Comparison of ENCODE assay signal across 25 cellular contexts in the genomic region with DNA sequence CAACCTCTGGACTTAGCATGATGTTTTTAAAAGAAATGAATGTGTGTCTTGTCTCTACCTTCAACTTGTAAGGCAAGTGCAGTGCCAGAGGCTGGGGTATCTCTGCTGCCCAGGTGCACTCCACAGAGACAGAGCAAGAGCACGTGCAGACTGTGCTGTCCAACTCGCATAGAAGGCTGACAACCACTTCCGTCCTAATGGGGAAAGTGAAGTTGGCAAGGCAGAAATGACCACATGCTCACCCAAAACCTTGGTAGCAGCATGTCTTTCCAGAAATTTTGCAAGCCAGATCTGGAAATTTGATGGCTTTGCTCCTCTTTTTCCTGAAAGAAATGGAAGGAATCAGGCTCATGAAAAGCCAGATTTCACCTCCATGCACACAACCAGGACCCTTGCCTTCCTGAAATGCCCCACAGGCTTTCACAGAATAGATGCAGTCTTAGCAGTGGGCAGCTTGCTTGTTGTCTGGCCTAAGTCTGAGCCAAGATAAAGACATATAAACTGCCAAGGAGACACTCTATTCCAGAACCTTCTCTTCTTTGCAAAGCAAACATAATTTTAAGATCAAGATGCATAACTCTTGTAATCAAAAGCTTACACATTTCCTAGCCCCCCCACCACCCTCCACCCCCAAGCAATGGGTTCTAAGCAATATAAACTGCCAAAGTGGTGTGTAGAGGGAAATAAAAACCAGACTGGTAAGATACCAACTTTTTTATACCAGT. TPM values are rescaled to one million over a fixed set of nuclear protein-coding genes. Genes with fewer than 3 reads are reported as not detected.
"Had no signal": no experiment of that assay in that cellular context is flagged by ENCODE, and none has a peak within 500 bp of the region (broad histone marks: within the 10 kb centered on the region; RNA-seq: fewer than 3 reads in every experiment).

No MANE protein-coding gene starts in this region.

- H3K4me3 ChIP-seq: neural progenitor cell, spleen, testis had no signal

- H3K4me1 ChIP-seq: neural progenitor cell, parathyroid adenoma, spleen, testis had no signal

- FAIRE-seq: astrocyte, endothelial cell of umbilical vein, keratinocyte had no signal

- ATAC-seq: activated T-cell treated with anti-CD3 and anti-CD28 coated beads, Interleukin-2, amount 50 U/mL, for 72 hours; naive thymus-derived CD8-positive, alpha-beta T cell; right cardiac atrium; stimulated activated naive CD8-positive, alpha-beta T cell treated with anti-CD3 and anti-CD28 coated beads, Interleukin-15, Interleukin-2, amounts not matched to agents 100 U/mL and 50 U/mL, for 24 hours had no signal

- DNase-seq: activated CD4-positive, alpha-beta T cell treated with anti-CD3 and anti-CD28 coated beads for 4 hours; activated CD4-positive, alpha-beta T cell treated with anti-CD3 and anti-CD28 coated beads, Interleukin-2, amount 50 U/mL, for 4 hours; activated naive CD4-positive, alpha-beta T cell treated with anti-CD3 and anti-CD28 coated beads for 36 hours; activated naive CD8-positive, alpha-beta T cell treated with anti-CD3 and anti-CD28 coated beads, Interleukin-2, amount 10 ng/mL, durations not matched to agents 7 days and 5 days; activated T-cell treated with anti-CD3 and anti-CD28 coated beads for 4 hours; activated T-cell treated with anti-CD3 and anti-CD28 coated beads, Interleukin-2, amount 50 U/mL, for 72 hours; brain microvascular endothelial cell; central memory CD4-positive, alpha-beta T cell; foreskin fibroblast; head of caudate nucleus; hippocampal formation; left cardiac atrium; mesenchymal stem cell; naive thymus-derived CD8-positive, alpha-beta T cell; occipital lobe; right cardiac atrium; spleen; stimulated activated naive CD8-positive, alpha-beta T cell treated with anti-CD3 and anti-CD28 coated beads, Interleukin-15, Interleukin-2, amounts not matched to agents 100 U/mL and 50 U/mL, for 24 hours; testis had no signal

- H3K9me3 ChIP-seq: testis had no signal

- H3K36me3 ChIP-seq: brain microvascular endothelial cell, neural progenitor cell, spleen had no signal

- H3K27me3 ChIP-seq: brain microvascular endothelial cell, neural progenitor cell, testis had no signal

- H3K27ac ChIP-seq: brain microvascular endothelial cell, neural progenitor cell, parathyroid adenoma, spleen, testis had no signal

RNA-seq across cellular contexts. Expression of gene SLC22A3, which starts 26.8 kb away (rescaled TPM):
- total RNA-seq: activated naive CD4-positive, alpha-beta T cell treated with anti-CD3 and anti-CD28 coated beads for 36 hours; activated naive CD8-positive, alpha-beta T cell treated with anti-CD3 and anti-CD28 coated beads, Interleukin-2, amount 10 ng/mL, durations not matched to agents 7 days and 5 days; activated T-cell treated with anti-CD3 and anti-CD28 coated beads, Interleukin-2, amount 50 U/mL, for 72 hours; endothelial cell of umbilical vein; naive thymus-derived CD8-positive, alpha-beta T cell; T-helper 1 cell treated with Interleukin-12 subunit alpha and Interleukin-12 subunit beta and Interleukin-4 antibody, amounts not matched to agents 30 ng/mL and 1 ng/mL, for 36 hours had no signal
